In the genomic region with DNA sequence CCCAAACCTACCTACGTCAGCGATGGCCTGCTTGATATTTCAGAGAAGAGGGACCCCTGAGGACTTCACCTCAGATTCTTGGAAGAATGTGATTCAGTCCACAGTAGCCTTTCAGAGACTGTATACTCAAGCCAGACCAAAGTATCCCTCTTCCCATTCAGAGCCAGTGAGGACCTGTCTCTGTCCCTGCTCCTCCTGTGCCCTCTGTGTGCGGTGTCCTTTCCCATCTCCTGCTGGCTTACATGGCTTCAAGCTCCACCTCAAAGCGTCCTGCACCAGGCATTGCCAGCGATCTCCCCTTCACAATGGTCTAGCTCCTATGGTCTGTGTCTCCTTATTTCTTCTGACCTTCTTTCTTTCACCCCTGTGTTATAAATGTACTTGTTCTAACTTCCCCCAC, we compare ENCODE assay signal across 23 cellular contexts. TPM values are rescaled to one million over a fixed set of nuclear protein-coding genes. Genes with fewer than 3 reads are reported as not detected.
A peak's percentile ranks its signal among the peaks of the same experiment; 100 is the strongest.
DNase-seq lines count a peak whose midpoint lies in the region; ATAC-seq, FAIRE-seq and TF ChIP-seq lines count a peak whose summit lies in the region.
"Had no signal": no experiment of that assay in that cellular context is flagged by ENCODE, and none has a peak within 500 bp of the region (broad histone marks: within the 10 kb centered on the region; RNA-seq: fewer than 3 reads in every experiment).

No MANE protein-coding gene starts in this region.

- in situ Hi-C loops in Panc1 (cut with HindIII; ENCODE audit: low pct_unique_long_range_greater_than_20kb, low sequenced_read_pairs) = no loop called here

- TF ChIP-seq CTCF in A549 (IDR thresholded peaks at IDR 0.05) (no peak), Panc1 (IDR thresholded peaks at IDR 0.05) (no peak), glutamatergic neuron (IDR thresholded peaks at IDR 0.05; ENCODE audit: partially characterized antibody, unreplicated experiment) (no peak)

- CTCF ChIA-PET in A549 (lab: Yijun Ruan, JAX) = interaction anchor here (0.9 to 1.4 kb wide), 2 partner anchors 11 to 19 kb away, joined by 3 read pairs; no protein-coding TSS in a partner anchor
- CTCF ChIA-PET in Panc1 (lab: Charles Lee) = no interaction called here

- H3K36me3 ChIP-seq in Panc1 (ENCODE audit: control insufficient read depth, insufficient read depth, low read length) = no peaks in the 10 kb centered on the region
- H3K36me3 ChIP-seq: BLaER1 treated with 17β-estradiol and CSF1 and Interleukin-3, amounts not matched to agents 10 nM and 100 nM had no signal

- no peaks in the 10 kb centered on the region for H3K36me3 Mint-ChIP-seq in glutamatergic neuron (ENCODE audit: unreplicated experiment)
- H3K36me3 Mint-ChIP-seq: CD8-positive, alpha-beta T cell had no signal

- DNase-seq in A549 (ENCODE audit: low read depth in 1 of 2, low spot score in 1 of 2) = no peak
- DNase-seq in Panc1 (ENCODE audit: low read depth, low spot score) = no peak
- peak; percentile 33 for DNase-seq in cerebellum (ENCODE audit: low spot score)
- no peak for DNase-seq in glutamatergic neuron
- no peak for DNase-seq in left cardiac atrium
- DNase-seq in sciatic nerve (ENCODE audit: low spot score) = no peak
- DNase-seq: 8988T; AML-193; Caco-2; Calu3; CD4-positive, alpha-beta T cell; CD8-positive, alpha-beta T cell; DMS79 treated with DMSO at 0.1 percent for 48 hours; GF-D8 had no signal

- H3K4me3 Mint-ChIP-seq in glutamatergic neuron (ENCODE audit: unreplicated experiment) = no peak overlapping the region
- H3K4me3 Mint-ChIP-seq: B cell; CD4-positive, alpha-beta T cell; CD8-positive, alpha-beta T cell had no signal

- no peak for FAIRE-seq in A549 (lab: Jason Lieb, UNC)
- FAIRE-seq: A204.1, D721Med, G401.6, GM12891, GM19239 had no signal

- POLR2A ChIA-PET in A549 (lab: Yijun Ruan, JAX) (no interaction called here), Panc1 (lab: Charles Lee) (no interaction called here)

- BruUV-seq in Panc1 (replicated peaks; lab: Mats Ljungman, UMichigan) = no TSS peak

- no peak for TF ChIP-seq RAD21 in A549 (conservative IDR thresholded peaks at IDR 0.05 in 1 of 2, IDR thresholded peaks at IDR 0.05 in 1 of 2)

- H3K4me1 ChIP-seq in A549 (no peaks in the 10 kb centered on the region), Panc1 (ENCODE audit: control insufficient read depth, insufficient read depth, low read length) (no peaks in the 10 kb centered on the region)
- H3K4me1 ChIP-seq: BLaER1 treated with 17β-estradiol and CSF1 and Interleukin-3, amounts not matched to agents 10 nM and 100 nM; Caco-2 had no signal

- no peak for TF ChIP-seq EP300 in A549 (IDR thresholded peaks at IDR 0.05)

- H3K4me1 Mint-ChIP-seq in glutamatergic neuron (ENCODE audit: low read depth, unreplicated experiment) = no peaks in the 10 kb centered on the region
- H3K4me1 Mint-ChIP-seq: B cell had no signal

- H3K9me3 ChIP-seq in A549 (no peaks in the 10 kb centered on the region), Panc1 (ENCODE audit: control insufficient read depth, insufficient read depth, low read depth, low read length) (no peaks in the 10 kb centered on the region)
- H3K9me3 ChIP-seq: BLaER1 treated with 17β-estradiol and CSF1 and Interleukin-3, amounts not matched to agents 10 nM and 100 nM; Caco-2 had no signal

- H3K9me3 Mint-ChIP-seq in glutamatergic neuron (ENCODE audit: unreplicated experiment) = no peaks in the 10 kb centered on the region
- H3K9me3 Mint-ChIP-seq: CD4-positive, alpha-beta T cell; CD8-positive, alpha-beta T cell had no signal

- ATAC-seq in A549 = peak; percentile 35 to 46; a peak in 3 of 6 replicates
- ATAC-seq in Panc1 = peak; percentile 53; the same call in 1 of the 2 replicates
- no peak for ATAC-seq in left cardiac atrium
- ATAC-seq in sciatic nerve = no peak
- ATAC-seq: CD8-positive, alpha-beta T cell had no signal

- no peak overlapping the region for H3K27ac ChIP-seq in A549
- H3K27ac ChIP-seq in Panc1 (ENCODE audit: low read length) = no peak overlapping the region
- H3K27ac ChIP-seq: BLaER1 treated with 17β-estradiol and CSF1 and Interleukin-3, amounts not matched to agents 10 nM and 100 nM; C4-2B had no signal

- no peak for TF ChIP-seq POLR2A in A549 (IDR thresholded peaks at IDR 0.05; ENCODE audit: low read length)

- H3K4me3 ChIP-seq in A549 = no peak overlapping the region
- H3K4me3 ChIP-seq in Panc1 (ENCODE audit: low read depth in 2 of 2, low read length in 2 of 2) = no peak overlapping the region
- H3K4me3 ChIP-seq: BLaER1 treated with 17β-estradiol and CSF1 and Interleukin-3, amounts not matched to agents 10 nM and 100 nM had no signal

- 64% methylated on average over 5 of the region's 5 CpGs for WGBS in A549 (ENCODE audit: missing lambda C conversion rate)

- no peak overlapping the region for H3K4me2 ChIP-seq in A549
- H3K4me2 ChIP-seq: BLaER1 treated with 17β-estradiol and CSF1 and Interleukin-3, amounts not matched to agents 10 nM and 100 nM had no signal

- H3K27me3 Mint-ChIP-seq in glutamatergic neuron (ENCODE audit: unreplicated experiment) = no peaks in the 10 kb centered on the region

- intact Hi-C loops in Panc1 (cut with micrococcal nuclease; ENCODE audit: unreplicated experiment) (no loop called here), left cardiac atrium (cut with DNase I) (no loop called here), sciatic nerve (cut with DNase I) (no loop called here)

- H3K27me3 ChIP-seq in Panc1 (ENCODE audit: control insufficient read depth, insufficient read depth, low read length) = 0 out of 2 replicates have a peak, but pooled peaks cover 4% of the 10 kb centered on the region
- H3K27me3 ChIP-seq: BLaER1 treated with 17β-estradiol and CSF1 and Interleukin-3, amounts not matched to agents 10 nM and 100 nM had no signal

- no peak overlapping the region for H3K27ac Mint-ChIP-seq in glutamatergic neuron (ENCODE audit: unreplicated experiment)
- H3K27ac Mint-ChIP-seq: B cell; CD4-positive, alpha-beta T cell; CD8-positive, alpha-beta T cell had no signal

TF ChIP-seq in A549, 52 proteins besides CTCF, POLR2A, EP300 and RAD21:
- TF ChIP-seq JUNB (IDR thresholded peaks at IDR 0.05) (no peak), ZC3H11A (IDR thresholded peaks at IDR 0.05) (no peak), FOXS1 (CRISPR knock-in tag; IDR thresholded peaks at IDR 0.05) (no peak), JUN (IDR thresholded peaks at IDR 0.05) (no peak), CEBPB (IDR thresholded peaks at IDR 0.05) (no peak), KDM5A (IDR thresholded peaks at IDR 0.05) (no peak), HOXB5 (CRISPR knock-in tag; IDR thresholded peaks at IDR 0.05) (no peak), ZNF302 (CRISPR knock-in tag; IDR thresholded peaks at IDR 0.05) (no peak), MAFK (IDR thresholded peaks at IDR 0.05; ENCODE audit: partially characterized antibody) (no peak)
- TF ChIP-seq, protein P1, sequence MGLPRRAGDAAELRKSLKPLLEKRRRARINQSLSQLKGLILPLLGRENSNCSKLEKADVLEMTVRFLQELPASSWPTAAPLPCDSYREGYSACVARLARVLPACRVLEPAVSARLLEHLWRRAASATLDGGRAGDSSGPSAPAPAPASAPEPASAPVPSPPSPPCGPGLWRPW (IDR thresholded peaks at IDR 0.05) = no peak

RNA-seq across cellular contexts. Expression of a gene that starts 39.5 kb away (rescaled TPM):
- polyA plus RNA-seq in A549 (2011; rRNA removed) (1.0 and 1.4 TPM in 2 replicates), A549 (2017; fragmentation: RNase III; extraction: RNeasy Plus Mini Kit Qiagen cat#74134 plus additional on column Dnase treatment) (0.31 to 0.71 TPM (median 0.35 TPM) in 3 replicates)
- 0.29 and 0.47 TPM in 2 replicates for polyA plus RNA-seq in A549 (2012; cell fraction: cytosol; rRNA removed)
- 0.28 and 0.56 TPM in 2 replicates for polyA plus RNA-seq in A549 (2012; cell fraction: nucleus; rRNA removed)
- 3.8 and 3.9 TPM in 2 replicates for polyA minus RNA-seq in A549 (2011; rRNA and poly(A)+ RNA removed)
- total RNA-seq in Panc1 (2021; ENCODE audit: unreplicated experiment) (0.13 TPM), cerebellum (13.5 TPM), glutamatergic neuron (ENCODE audit: unreplicated experiment) (0.32 TPM), left cardiac atrium (10 to 100 TPM; 36.7 to 36.8 TPM), sciatic nerve (21.4 TPM)
- not detected for polyA plus RNA-seq in Panc1 (2012; ENCODE audit: insufficient read length)
- total RNA-seq: B cell had no signal
- polyA plus RNA-seq: BJ had no signal

Comparison
In these comparisons a context has a peak if more than half of its experiments do, and no peak if none do; other contexts are left out.
1. ATAC-seq: peak in A549 (2 of 2) and Panc1 (single experiment); none in left cardiac atrium (0 of 2) and sciatic nerve (single experiment).
2. RNA of a gene that starts 39.5 kb away (total RNA-seq): 36.7 to 36.8 TPM in left cardiac atrium, 21.4 TPM in sciatic nerve (single experiment) and 13.5 TPM in cerebellum (single experiment); 0.32 TPM in glutamatergic neuron (single experiment) and 0.13 TPM in Panc1 (single experiment); every median in the first group is over 10 times any median in the second.